Comparison of ENCODE assay signal across 11 cellular contexts in the genomic region with DNA sequence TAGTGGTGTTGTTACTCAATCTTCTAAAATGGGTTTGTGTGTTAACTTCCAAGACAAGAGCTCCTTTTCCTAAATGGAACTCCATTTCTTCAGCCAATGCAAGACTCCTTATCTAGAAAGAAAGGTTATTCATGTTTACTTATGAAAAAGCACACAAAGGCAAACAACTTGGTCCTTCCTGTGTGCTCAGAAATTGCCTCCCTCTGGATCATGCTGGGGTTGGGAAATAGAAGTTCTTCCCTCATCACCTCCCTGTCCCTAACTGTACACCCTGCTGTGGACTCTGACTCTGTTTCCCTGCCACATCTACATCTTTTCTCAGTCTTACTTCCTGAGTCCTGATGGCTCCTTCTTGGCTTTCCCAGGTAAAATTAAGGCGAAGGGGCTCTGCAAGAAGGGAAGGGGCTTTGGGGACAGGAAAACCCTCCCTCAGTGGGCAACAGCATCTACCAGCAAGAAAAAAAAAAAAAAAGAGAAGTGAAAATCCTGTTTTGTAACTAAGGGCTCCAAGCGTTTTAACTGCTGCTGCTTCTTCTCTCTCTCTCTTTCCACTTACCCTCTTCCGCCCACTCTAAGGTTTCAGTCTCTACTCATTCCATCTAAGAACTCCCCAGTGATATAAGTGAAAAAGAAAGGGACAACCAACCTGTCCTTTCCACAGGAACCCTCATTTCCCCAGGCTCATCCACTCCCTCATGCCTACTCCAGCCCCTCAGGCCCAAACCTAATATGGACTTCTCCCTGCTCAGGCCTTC. TPM values are rescaled to one million over a fixed set of nuclear protein-coding genes. Genes with fewer than 3 reads are reported as not detected.
DNase-seq lines count a peak whose midpoint lies in the region; ATAC-seq and TF ChIP-seq lines count a peak whose summit lies in the region.
"Had no signal": no experiment of that assay in that cellular context is flagged by ENCODE, and none has a peak within 500 bp of the region (broad histone marks: within the 10 kb centered on the region; RNA-seq: fewer than 3 reads in every experiment).

No MANE protein-coding gene starts in this region.

- no peak for TF ChIP-seq POLR2A in uterus (IDR thresholded peaks at IDR 0.05)

- intact Hi-C loops in uterus (cut with DNase I; ENCODE audit: low total_unique reads): no loop called here

- H3K4me3 ChIP-seq in uterus: no peak overlapping the region
- H3K4me3 ChIP-seq: tibial artery had no signal

- H3K27ac ChIP-seq in uterus: no peak overlapping the region
- H3K27ac ChIP-seq: tibial artery had no signal

- H3K27me3 ChIP-seq in uterus: no peaks in the 10 kb centered on the region
- H3K27me3 ChIP-seq: tibial artery had no signal

- DNase-seq in GF-D8 (lab: John Stamatoyannopoulos, UW): peak; percentile 16
- peak; percentile 61 for DNase-seq in SKM-1 (lab: John Stamatoyannopoulos, UW; ENCODE audit: unreplicated experiment)
- DNase-seq in NCI-H82 treated with DMSO at 0.1 percent for 48 hours (lab: John Stamatoyannopoulos, UW; ENCODE audit: unreplicated experiment): no peak
- no peak for DNase-seq in uterus
- DNase-seq in H4 (ENCODE audit: low spot score): no peak
- DNase-seq in midbrain (lab: John Stamatoyannopoulos, UW): no peak
- DNase-seq: Calu3, tibial artery had no signal

- no peaks in the 10 kb centered on the region for H3K4me1 ChIP-seq in uterus
- H3K4me1 ChIP-seq: tibial artery had no signal

- no peak for TF ChIP-seq CTCF in uterus (IDR thresholded peaks at IDR 0.05)

- ATAC-seq in GM19438 (IDR thresholded peaks at IDR 0.05; ENCODE audit: low read depth, unreplicated experiment) (peak; percentile 76), HG03095 (IDR thresholded peaks at IDR 0.05; ENCODE audit: unreplicated experiment) (peak; percentile 90)
- ATAC-seq: WTC11 had no signal

- no peaks in the 10 kb centered on the region for H3K9me3 ChIP-seq in uterus
- H3K9me3 ChIP-seq: tibial artery had no signal

- H3K36me3 ChIP-seq in uterus: no peaks in the 10 kb centered on the region
- H3K36me3 ChIP-seq: tibial artery had no signal

RNA-seq across cellular contexts. Expression of gene TASL, which starts 19.9 kb away (rescaled TPM):
- 1 to 10 TPM in 1 of 4 donors, under 1 TPM in 2, not detected in 1; 0.29 to 2.3 (median 0.40) TPM for total RNA-seq in uterus
- not detected in 2 replicates for total RNA-seq in H4 (2014; rRNA removed; shearing (Covaris generic))
- total RNA-seq: Calu3, WTC11 had no signal

RNA-seq across cellular contexts. Expression of gene GK, which starts 55.8 kb away (rescaled TPM):
- total RNA-seq in uterus: 1 to 10 TPM; 1.0 to 8.0 (median 3.0) TPM
- total RNA-seq in H4 (2014; rRNA removed; shearing (Covaris generic)): 5.7 and 7.4 TPM in 2 replicates

Comparison
In these comparisons a context has a peak if more than half of its experiments do, and no peak if none do; other contexts are left out.
1. DNase-seq: peak in GF-D8 (single experiment) and SKM-1 (single experiment); none in NCI-H82 treated with DMSO at 0.1 percent for 48 hours (single experiment), uterus (0 of 2), H4 (single experiment) and midbrain (single experiment).